In the genomic region with DNA sequence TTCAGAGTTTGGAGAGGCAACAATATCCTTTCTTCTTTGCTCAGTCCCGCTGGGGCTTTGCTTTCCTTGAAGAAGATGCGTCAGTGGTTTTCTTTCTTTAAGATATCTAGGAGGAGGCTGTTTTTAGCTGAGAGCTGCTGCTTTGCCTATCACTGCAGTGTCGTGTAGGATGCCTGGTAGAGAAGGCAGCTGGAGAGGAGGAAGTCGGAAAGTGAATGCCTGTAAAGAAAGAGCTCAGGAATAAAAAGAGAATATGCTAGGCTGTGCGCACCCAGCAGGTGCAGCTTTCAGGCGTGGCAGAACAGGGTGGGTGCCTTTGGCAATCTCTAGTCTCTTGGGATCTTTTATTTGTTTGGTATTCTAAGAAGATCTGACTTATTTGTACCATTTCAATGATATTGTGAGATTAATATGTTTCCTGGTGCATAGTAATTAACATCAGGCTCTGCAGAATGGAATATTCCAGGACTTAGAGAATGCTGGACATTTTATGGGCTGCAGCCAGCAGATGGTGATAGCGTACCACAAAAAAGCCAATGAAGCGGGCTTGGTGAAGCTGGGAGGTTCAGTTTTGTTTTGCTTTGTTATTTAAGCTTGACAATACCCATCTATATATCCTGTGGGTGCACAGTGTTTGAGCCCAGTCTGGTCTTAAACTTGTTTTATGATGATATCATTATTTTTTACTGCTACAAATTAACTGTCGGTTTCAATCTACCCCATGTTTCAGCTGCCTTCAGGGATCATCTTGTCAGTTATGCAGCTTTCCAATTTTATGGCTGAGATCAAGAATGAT, we compare ENCODE assay signal across 8 cellular contexts. TPM values are rescaled to one million over a fixed set of nuclear protein-coding genes. Genes with fewer than 3 reads are reported as not detected.
DNase-seq lines count a peak whose midpoint lies in the region; TF ChIP-seq lines count a peak whose summit lies in the region.

No MANE protein-coding gene starts in this region.

- no peak overlapping the region for H3K4me3 ChIP-seq in MM.1S (ENCODE audit: low read length)
- no peak overlapping the region for H3K4me3 ChIP-seq in kidney epithelial cell (ENCODE audit: low read depth, low read length)

- peak; percentile 60 for DNase-seq in SIG-M5 treated with dmso at 0.1 percent for 504 hours (lab: John Stamatoyannopoulos, UW; ENCODE audit: unreplicated experiment)
- DNase-seq in SIG-M5 (lab: John Stamatoyannopoulos, UW): no peak
- DNase-seq in HCEC 1CT: peak; percentile 68
- DNase-seq in MM.1S: peak; percentile 68
- DNase-seq in SKM-1 (lab: John Stamatoyannopoulos, UW; ENCODE audit: unreplicated experiment): peak; percentile 14
- DNase-seq in caudate nucleus (lab: John Stamatoyannopoulos, UW): peak in 58 of 61 donors; percentile 2 to 82 (median 46)
- no peak for DNase-seq in kidney epithelial cell (ENCODE audit: low read depth)
- peak; percentile 35 to 50 for DNase-seq in stimulated activated CD4-positive, alpha-beta T cell treated with anti-CD3 and anti-CD28 coated beads, Interleukin-2, amount 100 ng/mL, for 24 hours

- H3K79me2 ChIP-seq in MM.1S (ENCODE audit: low read length): no peaks in the 10 kb centered on the region

- H3K4me1 ChIP-seq in MM.1S (ENCODE audit: low read length): no peaks in the 10 kb centered on the region

- no peaks in the 10 kb centered on the region for H3K36me3 ChIP-seq in MM.1S (replicated peaks; ENCODE audit: insufficient read depth, low read length)
- no peaks in the 10 kb centered on the region for H3K36me3 ChIP-seq in kidney epithelial cell (ENCODE audit: control insufficient read depth, insufficient read depth, low read length)

- H2AFZ ChIP-seq in MM.1S (ENCODE audit: low read length): peak overlapping the region; percentile 7; the same call in 1 of the 2 replicates

- 0 out of 2 replicates have a peak overlapping the region, but pooled peaks have one; percentile 4 for H3K4me2 ChIP-seq in MM.1S (ENCODE audit: low read depth, low read length)

- H4K20me1 ChIP-seq in MM.1S (ENCODE audit: insufficient read depth, low read length): no peaks in the 10 kb centered on the region

- no peak overlapping the region for H3K9ac ChIP-seq in MM.1S (ENCODE audit: low read length)

- H3K27ac ChIP-seq in MM.1S (ENCODE audit: low read length) (no peak overlapping the region), caudate nucleus (ENCODE audit: low read depth, low read length) (peak overlapping the region; percentile 84)

- no peaks in the 10 kb centered on the region for H3K27me3 ChIP-seq in MM.1S (replicated peaks; ENCODE audit: insufficient read depth, low read length)
- no peaks in the 10 kb centered on the region for H3K27me3 ChIP-seq in kidney epithelial cell (ENCODE audit: control insufficient read depth, insufficient read depth, low read length)

- TF ChIP-seq CTCF in MM.1S (IDR thresholded peaks at IDR 0.05; ENCODE audit: low read length) (peak; percentile 76), kidney epithelial cell (IDR thresholded peaks at IDR 0.05; ENCODE audit: insufficient read depth, low read length, poor library complexity, severe bottlenecking) (peak; percentile 83)

- no peaks in the 10 kb centered on the region for H3K9me2 ChIP-seq in MM.1S (replicated peaks; ENCODE audit: insufficient read depth, low read length)

- H3K9me3 ChIP-seq in MM.1S (replicated peaks; ENCODE audit: insufficient read depth, low read length): no peaks in the 10 kb centered on the region

- H3F3A ChIP-seq in MM.1S (ENCODE audit: insufficient read depth, low read length): no peaks in the 10 kb centered on the region

RNA-seq across cellular contexts. Expression of gene CAVIN2, which starts 34.9 kb away (rescaled TPM):
- 0.21 and 0.62 TPM in 2 replicates for total RNA-seq in kidney epithelial cell

Comparison
In these comparisons a context has a peak if more than half of its experiments do, and no peak if none do; other contexts are left out.
1. DNase-seq: peak in SIG-M5 treated with dmso at 0.1 percent for 504 hours (single experiment), HCEC 1CT (single experiment), MM.1S (single experiment), SKM-1 (single experiment), caudate nucleus (58 of 61) and stimulated activated CD4-positive, alpha-beta T cell treated with anti-CD3 and anti-CD28 coated beads, Interleukin-2, amount 100 ng/mL, for 24 hours (2 of 2); none in SIG-M5 (single experiment) and kidney epithelial cell (single experiment).